11 cellular contexts compared by ENCODE assay signal in the genomic region with DNA sequence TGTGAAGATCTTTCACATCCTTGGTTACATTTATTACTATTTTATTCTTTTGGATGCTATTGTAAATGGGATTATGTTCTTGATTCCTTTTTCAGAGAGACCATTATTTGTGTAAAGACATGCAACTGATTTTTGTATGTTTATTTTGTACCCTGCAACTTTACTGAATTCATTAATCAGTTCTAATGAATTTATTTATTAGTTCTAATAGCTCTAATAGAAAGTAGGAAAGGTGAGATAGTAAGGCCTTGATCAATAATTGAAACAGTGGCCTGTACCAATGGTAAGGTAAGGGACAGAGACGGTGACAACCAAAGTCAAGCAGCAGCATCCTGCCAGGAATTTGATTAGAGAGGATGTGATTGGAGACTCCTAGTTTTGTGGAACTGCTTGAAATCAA.
"Had no signal": no experiment of that assay in that cellular context is flagged by ENCODE, and none has a peak within 500 bp of the region (broad histone marks: within the 10 kb centered on the region; RNA-seq: fewer than 3 reads in every experiment).

No MANE protein-coding gene starts in this region.

- H3K4me3 ChIP-seq: GM23248, GM23338, HAP-1 had no signal

- H2AFZ ChIP-seq: GM23248, GM23338 had no signal

- H3K9ac ChIP-seq: GM23248 had no signal

- ATAC-seq: GM23338, HCT116 had no signal

- DNase-seq: GM23248, GOT3, H7, H9, HCEC 1CT, HFFc6 had no signal

- H3K9me3 ChIP-seq: HAP-1 had no signal

- H3K36me3 ChIP-seq: HAP-1 had no signal

- H3K27ac ChIP-seq: GM23248 had no signal

- FAIRE-seq: H1, H54 had no signal

- H3K4me2 ChIP-seq: GM23338 had no signal
